ENCODE assay signal across 8 cellular contexts in genomic region chr1:20786310-20787099, GRCh38. TPM values are rescaled to one million over a fixed set of nuclear protein-coding genes. Genes with fewer than 3 reads are reported as not detected.
DNase-seq lines count a peak whose midpoint lies in the region; ATAC-seq and TF ChIP-seq lines count a peak whose summit lies in the region.

No MANE protein-coding gene starts in this region.

- H3K36me3 Mint-ChIP-seq in IgD-negative memory B cell, result peaks cover 2% of the 10 kb centered on the region

- peak; percentile 82 for TF ChIP-seq POLR2A in erythroblast (IDR thresholded peaks at IDR 0.05; ENCODE audit: low read length)

- H3K27ac ChIP-seq in mucosa of rectum (ENCODE audit: low read depth in 2 of 2, low read length in 2 of 2), result peak overlapping the region; percentile 95 to 96

- H3K4me1 Mint-ChIP-seq in IgD-negative memory B cell, result peaks cover 20 to 31% (median 23%) of the 10 kb centered on the region in 3 donors

- H3K9ac ChIP-seq in mucosa of rectum (ENCODE audit: low read depth in 1 of 2, low read length in 2 of 2), result peak overlapping the region; percentile 88 to 95

- no peaks in the 10 kb centered on the region for H3K36me3 ChIP-seq in mucosa of rectum (ENCODE audit: control insufficient read depth in 2 of 2, insufficient read depth in 2 of 2, low read length in 2 of 2)

- no peaks in the 10 kb centered on the region for H3K27me3 ChIP-seq in mucosa of rectum (ENCODE audit: control insufficient read depth in 2 of 2, insufficient read depth in 2 of 2, low read length in 2 of 2)

- peaks cover 0 to 20% of the 10 kb centered on the region in 2 donors for H3K4me1 ChIP-seq in mucosa of rectum (ENCODE audit: control insufficient read depth in 2 of 2, insufficient read depth in 2 of 2, low read length in 2 of 2)

- peak; percentile 67 for ATAC-seq in GM21576 (IDR thresholded peaks at IDR 0.05; ENCODE audit: unreplicated experiment)

- peak overlapping the region; percentile 95 to 100 (median 98) for H3K4me3 Mint-ChIP-seq in IgD-negative memory B cell

- H3K9me3 Mint-ChIP-seq in IgD-negative memory B cell, result no peaks in the 10 kb centered on the region

- DNase-seq in DMS114 treated with DMSO at 0.1 percent for 48 hours (lab: John Stamatoyannopoulos, UW; ENCODE audit: unreplicated experiment), result peak; percentile 92
- peak; percentile 97 for DNase-seq in OCI-M1 (lab: John Stamatoyannopoulos, UW)
- peak; percentile 97 for DNase-seq in activated T-cell treated with anti-CD3 and anti-CD28 coated beads, Interleukin-2, amount 50 U/mL, for 1 hour
- DNase-seq in erythroblast (lab: John Stamatoyannopoulos, UW), result peak; percentile 96 to 98
- peak; percentile 86 to 93 for DNase-seq in stimulated activated CD8-positive, alpha-beta memory T cell treated with anti-CD3 and anti-CD28 coated beads, Interleukin-4, amount 100 ng/mL, for 4 hours (ENCODE audit: low read depth in 2 of 2, low spot score in 1 of 2)

- peak overlapping the region; percentile 87 to 90 for H3K4me3 ChIP-seq in mucosa of rectum (ENCODE audit: low read length in 2 of 2)

- no peaks in the 10 kb centered on the region for H3K27me3 Mint-ChIP-seq in IgD-negative memory B cell

- peak overlapping the region; percentile 94 to 98 (median 97) for H3K27ac Mint-ChIP-seq in IgD-negative memory B cell

- H3K9me3 ChIP-seq in mucosa of rectum (ENCODE audit: control insufficient read depth in 2 of 2, low read length in 2 of 2), result no peaks in the 10 kb centered on the region

RNA-seq across cellular contexts. Expression of gene HP1BP3, which starts 0.6 kb away (rescaled TPM):
- 230 TPM for polyA plus RNA-seq in IgD-negative memory B cell

RNA-seq across cellular contexts. Expression of gene SH2D5, which starts 54.0 kb away (rescaled TPM):
- not detected for polyA plus RNA-seq in IgD-negative memory B cell

Comparison
In these comparisons a context has a peak if more than half of its experiments do, and no peak if none do; other contexts are left out.
1. Peak in every context shown above with its lines: DNase-seq, ATAC-seq, H3K4me3 ChIP-seq and H3K27ac ChIP-seq.